ENCODE assay signal across 1 cellular context in the genomic region with DNA sequence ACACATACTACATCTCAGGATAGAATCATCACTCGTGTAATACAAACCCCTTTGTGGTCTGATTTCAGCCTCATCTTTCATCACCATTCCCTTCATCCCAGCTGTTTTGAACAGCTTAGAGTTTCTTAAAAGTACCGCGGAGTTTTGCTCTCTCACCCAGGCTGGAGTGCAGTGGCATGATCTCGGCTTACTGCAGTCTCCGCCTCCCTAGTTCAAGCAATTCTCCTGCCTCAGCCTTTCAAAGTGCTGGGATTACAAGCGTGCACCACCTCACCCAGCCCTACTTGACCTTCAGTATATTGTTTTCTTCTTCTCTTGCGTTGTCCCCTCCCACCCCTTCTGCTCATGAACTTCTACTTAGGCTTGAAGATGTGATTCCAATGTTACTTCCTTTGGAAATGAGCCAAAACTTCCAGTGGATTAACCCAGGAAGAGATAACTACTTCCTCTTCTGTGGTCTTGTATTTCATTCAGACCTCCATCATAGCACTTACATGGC.
TF ChIP-seq lines count a peak whose summit lies in the region.

No MANE protein-coding gene starts in this region.

TF ChIP-seq in HEK293, 187 proteins besides CTCF, POLR2A, EP300 and RAD21 (continued from another document and continues in another):
- TF ChIP-seq, protein P1, sequence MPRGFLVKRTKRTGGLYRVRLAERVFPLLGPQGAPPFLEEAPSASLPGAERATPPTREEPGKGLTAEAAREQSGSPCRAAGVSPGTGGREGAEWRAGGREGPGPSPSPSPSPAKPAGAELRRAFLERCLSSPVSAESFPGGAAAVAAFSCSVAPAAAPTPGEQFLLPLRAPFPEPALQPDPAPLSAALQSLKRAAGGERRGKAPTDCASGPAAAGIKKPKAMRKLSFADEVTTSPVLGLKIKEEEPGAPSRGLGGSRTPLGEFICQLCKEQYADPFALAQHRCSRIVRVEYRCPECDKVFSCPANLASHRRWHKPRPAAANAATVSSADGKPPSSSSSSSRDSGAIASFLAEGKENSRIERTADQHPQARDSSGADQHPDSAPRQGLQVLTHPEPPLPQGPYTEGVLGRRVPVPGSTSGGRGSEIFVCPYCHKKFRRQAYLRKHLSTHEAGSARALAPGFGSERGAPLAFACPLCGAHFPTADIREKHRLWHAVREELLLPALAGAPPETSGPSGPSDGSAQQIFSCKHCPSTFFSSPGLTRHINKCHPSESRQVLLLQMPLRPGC (tag by site-specific recombination; IDR thresholded peaks at IDR 0.05): no peak
- TF ChIP-seq ZNF571 (tag by site-specific recombination; IDR thresholded peaks at IDR 0.05) (no peak), ZNF555 (tag by site-specific recombination; conservative IDR thresholded peaks at IDR 0.05) (no peak), ZNF629 (tag by site-specific recombination; IDR thresholded peaks at IDR 0.05) (no peak), ZNF707 (tag by site-specific recombination; IDR thresholded peaks at IDR 0.05) (no peak), ZBTB17 (tag by site-specific recombination; IDR thresholded peaks at IDR 0.05) (peak; percentile 53), ZBTB8A (tag by site-specific recombination; IDR thresholded peaks at IDR 0.05) (no peak), GFI1B (tag by site-specific recombination; IDR thresholded peaks at IDR 0.05) (no peak), ZXDB (tag by site-specific recombination; IDR thresholded peaks at IDR 0.05) (peak; percentile 10; the same call in 1 of the 2 replicates), ZNF791 (tag by site-specific recombination; IDR thresholded peaks at IDR 0.05) (no peak), GLI4 (tag by site-specific recombination; IDR thresholded peaks at IDR 0.05) (no peak), ZNF354C (tag by site-specific recombination; IDR thresholded peaks at IDR 0.05; ENCODE audit: borderline replicate concordance, low read depth) (no peak), SP7 (tag by site-specific recombination; IDR thresholded peaks at IDR 0.05) (peak; percentile 78), FEZF1 (tag by site-specific recombination; IDR thresholded peaks at IDR 0.05) (no peak), ZNF391 (tag by site-specific recombination; IDR thresholded peaks at IDR 0.05; ENCODE audit: borderline replicate concordance, low read depth) (no peak), SP3 (tag by site-specific recombination; IDR thresholded peaks at IDR 0.05) (no peak), ZNF335 (tag by site-specific recombination; conservative IDR thresholded peaks at IDR 0.05) (no peak), ZNF830 (tag by site-specific recombination; IDR thresholded peaks at IDR 0.05; ENCODE audit: low read depth) (no peak)
- TF ChIP-seq, protein P2, sequence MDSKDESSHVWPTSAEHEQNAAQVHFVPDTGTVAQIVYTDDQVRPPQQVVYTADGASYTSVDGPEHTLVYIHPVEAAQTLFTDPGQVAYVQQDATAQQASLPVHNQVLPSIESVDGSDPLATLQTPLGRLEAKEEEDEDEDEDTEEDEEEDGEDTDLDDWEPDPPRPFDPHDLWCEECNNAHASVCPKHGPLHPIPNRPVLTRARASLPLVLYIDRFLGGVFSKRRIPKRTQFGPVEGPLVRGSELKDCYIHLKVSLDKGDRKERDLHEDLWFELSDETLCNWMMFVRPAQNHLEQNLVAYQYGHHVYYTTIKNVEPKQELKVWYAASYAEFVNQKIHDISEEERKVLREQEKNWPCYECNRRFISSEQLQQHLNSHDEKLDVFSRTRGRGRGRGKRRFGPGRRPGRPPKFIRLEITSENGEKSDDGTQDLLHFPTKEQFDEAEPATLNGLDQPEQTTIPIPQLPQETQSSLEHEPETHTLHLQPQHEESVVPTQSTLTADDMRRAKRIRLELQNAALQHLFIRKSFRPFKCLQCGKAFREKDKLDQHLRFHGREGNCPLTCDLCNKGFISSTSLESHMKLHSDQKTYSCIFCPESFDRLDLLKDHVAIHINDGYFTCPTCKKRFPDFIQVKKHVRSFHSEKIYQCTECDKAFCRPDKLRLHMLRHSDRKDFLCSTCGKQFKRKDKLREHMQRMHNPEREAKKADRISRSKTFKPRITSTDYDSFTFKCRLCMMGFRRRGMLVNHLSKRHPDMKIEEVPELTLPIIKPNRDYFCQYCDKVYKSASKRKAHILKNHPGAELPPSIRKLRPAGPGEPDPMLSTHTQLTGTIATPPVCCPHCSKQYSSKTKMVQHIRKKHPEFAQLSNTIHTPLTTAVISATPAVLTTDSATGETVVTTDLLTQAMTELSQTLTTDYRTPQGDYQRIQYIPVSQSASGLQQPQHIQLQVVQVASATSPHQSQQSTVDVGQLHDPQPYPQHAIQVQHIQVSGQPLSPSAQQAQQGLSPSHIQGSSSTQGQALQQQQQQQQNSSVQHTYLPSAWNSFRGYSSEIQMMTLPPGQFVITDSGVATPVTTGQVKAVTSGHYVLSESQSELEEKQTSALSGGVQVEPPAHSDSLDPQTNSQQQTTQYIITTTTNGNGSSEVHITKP (tag by site-specific recombination; IDR thresholded peaks at IDR 0.05): peak; percentile 43
- TF ChIP-seq, protein P3, sequence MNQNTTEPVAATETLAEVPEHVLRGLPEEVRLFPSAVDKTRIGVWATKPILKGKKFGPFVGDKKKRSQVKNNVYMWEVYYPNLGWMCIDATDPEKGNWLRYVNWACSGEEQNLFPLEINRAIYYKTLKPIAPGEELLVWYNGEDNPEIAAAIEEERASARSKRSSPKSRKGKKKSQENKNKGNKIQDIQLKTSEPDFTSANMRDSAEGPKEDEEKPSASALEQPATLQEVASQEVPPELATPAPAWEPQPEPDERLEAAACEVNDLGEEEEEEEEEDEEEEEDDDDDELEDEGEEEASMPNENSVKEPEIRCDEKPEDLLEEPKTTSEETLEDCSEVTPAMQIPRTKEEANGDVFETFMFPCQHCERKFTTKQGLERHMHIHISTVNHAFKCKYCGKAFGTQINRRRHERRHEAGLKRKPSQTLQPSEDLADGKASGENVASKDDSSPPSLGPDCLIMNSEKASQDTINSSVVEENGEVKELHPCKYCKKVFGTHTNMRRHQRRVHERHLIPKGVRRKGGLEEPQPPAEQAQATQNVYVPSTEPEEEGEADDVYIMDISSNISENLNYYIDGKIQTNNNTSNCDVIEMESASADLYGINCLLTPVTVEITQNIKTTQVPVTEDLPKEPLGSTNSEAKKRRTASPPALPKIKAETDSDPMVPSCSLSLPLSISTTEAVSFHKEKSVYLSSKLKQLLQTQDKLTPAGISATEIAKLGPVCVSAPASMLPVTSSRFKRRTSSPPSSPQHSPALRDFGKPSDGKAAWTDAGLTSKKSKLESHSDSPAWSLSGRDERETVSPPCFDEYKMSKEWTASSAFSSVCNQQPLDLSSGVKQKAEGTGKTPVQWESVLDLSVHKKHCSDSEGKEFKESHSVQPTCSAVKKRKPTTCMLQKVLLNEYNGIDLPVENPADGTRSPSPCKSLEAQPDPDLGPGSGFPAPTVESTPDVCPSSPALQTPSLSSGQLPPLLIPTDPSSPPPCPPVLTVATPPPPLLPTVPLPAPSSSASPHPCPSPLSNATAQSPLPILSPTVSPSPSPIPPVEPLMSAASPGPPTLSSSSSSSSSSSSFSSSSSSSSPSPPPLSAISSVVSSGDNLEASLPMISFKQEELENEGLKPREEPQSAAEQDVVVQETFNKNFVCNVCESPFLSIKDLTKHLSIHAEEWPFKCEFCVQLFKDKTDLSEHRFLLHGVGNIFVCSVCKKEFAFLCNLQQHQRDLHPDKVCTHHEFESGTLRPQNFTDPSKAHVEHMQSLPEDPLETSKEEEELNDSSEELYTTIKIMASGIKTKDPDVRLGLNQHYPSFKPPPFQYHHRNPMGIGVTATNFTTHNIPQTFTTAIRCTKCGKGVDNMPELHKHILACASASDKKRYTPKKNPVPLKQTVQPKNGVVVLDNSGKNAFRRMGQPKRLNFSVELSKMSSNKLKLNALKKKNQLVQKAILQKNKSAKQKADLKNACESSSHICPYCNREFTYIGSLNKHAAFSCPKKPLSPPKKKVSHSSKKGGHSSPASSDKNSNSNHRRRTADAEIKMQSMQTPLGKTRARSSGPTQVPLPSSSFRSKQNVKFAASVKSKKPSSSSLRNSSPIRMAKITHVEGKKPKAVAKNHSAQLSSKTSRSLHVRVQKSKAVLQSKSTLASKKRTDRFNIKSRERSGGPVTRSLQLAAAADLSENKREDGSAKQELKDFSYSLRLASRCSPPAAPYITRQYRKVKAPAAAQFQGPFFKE (tag by site-specific recombination; IDR thresholded peaks at IDR 0.05; ENCODE audit: borderline replicate concordance): no peak
- TF ChIP-seq, protein P4, sequence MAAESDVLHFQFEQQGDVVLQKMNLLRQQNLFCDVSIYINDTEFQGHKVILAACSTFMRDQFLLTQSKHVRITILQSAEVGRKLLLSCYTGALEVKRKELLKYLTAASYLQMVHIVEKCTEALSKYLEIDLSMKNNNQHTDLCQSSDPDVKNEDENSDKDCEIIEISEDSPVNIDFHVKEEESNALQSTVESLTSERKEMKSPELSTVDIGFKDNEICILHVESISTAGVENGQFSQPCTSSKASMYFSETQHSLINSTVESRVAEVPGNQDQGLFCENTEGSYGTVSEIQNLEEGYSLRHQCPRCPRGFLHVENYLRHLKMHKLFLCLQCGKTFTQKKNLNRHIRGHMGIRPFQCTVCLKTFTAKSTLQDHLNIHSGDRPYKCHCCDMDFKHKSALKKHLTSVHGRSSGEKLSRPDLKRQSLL (tag by site-specific recombination; IDR thresholded peaks at IDR 0.05): no peak
- TF ChIP-seq, protein P5, sequence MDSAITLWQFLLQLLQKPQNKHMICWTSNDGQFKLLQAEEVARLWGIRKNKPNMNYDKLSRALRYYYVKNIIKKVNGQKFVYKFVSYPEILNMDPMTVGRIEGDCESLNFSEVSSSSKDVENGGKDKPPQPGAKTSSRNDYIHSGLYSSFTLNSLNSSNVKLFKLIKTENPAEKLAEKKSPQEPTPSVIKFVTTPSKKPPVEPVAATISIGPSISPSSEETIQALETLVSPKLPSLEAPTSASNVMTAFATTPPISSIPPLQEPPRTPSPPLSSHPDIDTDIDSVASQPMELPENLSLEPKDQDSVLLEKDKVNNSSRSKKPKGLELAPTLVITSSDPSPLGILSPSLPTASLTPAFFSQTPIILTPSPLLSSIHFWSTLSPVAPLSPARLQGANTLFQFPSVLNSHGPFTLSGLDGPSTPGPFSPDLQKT (IDR thresholded peaks at IDR 0.05; ENCODE audit: borderline replicate concordance, low read depth, low read length): no peak
- TF ChIP-seq, protein P6, sequence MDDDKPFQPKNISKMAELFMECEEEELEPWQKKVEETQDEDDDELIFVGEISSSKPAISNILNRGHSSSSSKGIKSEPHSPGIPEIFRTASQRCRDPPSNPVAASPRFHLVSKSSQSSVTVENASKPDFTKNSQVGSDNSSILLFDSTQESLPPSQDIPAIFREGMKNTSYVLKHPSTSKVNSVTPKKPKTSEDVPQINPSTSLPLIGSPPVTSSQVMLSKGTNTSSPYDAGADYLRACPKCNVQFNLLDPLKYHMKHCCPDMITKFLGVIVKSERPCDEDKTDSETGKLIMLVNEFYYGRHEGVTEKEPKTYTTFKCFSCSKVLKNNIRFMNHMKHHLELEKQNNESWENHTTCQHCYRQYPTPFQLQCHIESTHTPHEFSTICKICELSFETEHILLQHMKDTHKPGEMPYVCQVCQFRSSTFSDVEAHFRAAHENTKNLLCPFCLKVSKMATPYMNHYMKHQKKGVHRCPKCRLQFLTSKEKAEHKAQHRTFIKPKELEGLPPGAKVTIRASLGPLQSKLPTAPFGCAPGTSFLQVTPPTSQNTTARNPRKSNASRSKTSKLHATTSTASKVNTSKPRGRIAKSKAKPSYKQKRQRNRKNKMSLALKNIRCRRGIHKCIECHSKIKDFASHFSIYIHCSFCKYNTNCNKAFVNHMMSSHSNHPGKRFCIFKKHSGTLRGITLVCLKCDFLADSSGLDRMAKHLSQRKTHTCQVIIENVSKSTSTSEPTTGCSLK (tag by site-specific recombination; IDR thresholded peaks at IDR 0.05): no peak
- TF ChIP-seq, protein P7, sequence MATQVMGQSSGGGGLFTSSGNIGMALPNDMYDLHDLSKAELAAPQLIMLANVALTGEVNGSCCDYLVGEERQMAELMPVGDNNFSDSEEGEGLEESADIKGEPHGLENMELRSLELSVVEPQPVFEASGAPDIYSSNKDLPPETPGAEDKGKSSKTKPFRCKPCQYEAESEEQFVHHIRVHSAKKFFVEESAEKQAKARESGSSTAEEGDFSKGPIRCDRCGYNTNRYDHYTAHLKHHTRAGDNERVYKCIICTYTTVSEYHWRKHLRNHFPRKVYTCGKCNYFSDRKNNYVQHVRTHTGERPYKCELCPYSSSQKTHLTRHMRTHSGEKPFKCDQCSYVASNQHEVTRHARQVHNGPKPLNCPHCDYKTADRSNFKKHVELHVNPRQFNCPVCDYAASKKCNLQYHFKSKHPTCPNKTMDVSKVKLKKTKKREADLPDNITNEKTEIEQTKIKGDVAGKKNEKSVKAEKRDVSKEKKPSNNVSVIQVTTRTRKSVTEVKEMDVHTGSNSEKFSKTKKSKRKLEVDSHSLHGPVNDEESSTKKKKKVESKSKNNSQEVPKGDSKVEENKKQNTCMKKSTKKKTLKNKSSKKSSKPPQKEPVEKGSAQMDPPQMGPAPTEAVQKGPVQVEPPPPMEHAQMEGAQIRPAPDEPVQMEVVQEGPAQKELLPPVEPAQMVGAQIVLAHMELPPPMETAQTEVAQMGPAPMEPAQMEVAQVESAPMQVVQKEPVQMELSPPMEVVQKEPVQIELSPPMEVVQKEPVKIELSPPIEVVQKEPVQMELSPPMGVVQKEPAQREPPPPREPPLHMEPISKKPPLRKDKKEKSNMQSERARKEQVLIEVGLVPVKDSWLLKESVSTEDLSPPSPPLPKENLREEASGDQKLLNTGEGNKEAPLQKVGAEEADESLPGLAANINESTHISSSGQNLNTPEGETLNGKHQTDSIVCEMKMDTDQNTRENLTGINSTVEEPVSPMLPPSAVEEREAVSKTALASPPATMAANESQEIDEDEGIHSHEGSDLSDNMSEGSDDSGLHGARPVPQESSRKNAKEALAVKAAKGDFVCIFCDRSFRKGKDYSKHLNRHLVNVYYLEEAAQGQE (tag by site-specific recombination; IDR thresholded peaks at IDR 0.05): no peak
- TF ChIP-seq, protein P8, sequence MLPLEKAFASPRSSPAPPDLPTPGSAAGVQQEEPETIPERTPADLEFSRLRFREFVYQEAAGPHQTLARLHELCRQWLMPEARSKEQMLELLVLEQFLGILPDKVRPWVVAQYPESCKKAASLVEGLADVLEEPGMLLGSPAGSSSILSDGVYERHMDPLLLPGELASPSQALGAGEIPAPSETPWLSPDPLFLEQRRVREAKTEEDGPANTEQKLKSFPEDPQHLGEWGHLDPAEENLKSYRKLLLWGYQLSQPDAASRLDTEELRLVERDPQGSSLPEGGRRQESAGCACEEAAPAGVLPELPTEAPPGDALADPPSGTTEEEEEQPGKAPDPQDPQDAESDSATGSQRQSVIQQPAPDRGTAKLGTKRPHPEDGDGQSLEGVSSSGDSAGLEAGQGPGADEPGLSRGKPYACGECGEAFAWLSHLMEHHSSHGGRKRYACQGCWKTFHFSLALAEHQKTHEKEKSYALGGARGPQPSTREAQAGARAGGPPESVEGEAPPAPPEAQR (tag by site-specific recombination; IDR thresholded peaks at IDR 0.05): no peak
- TF ChIP-seq, protein P9, sequence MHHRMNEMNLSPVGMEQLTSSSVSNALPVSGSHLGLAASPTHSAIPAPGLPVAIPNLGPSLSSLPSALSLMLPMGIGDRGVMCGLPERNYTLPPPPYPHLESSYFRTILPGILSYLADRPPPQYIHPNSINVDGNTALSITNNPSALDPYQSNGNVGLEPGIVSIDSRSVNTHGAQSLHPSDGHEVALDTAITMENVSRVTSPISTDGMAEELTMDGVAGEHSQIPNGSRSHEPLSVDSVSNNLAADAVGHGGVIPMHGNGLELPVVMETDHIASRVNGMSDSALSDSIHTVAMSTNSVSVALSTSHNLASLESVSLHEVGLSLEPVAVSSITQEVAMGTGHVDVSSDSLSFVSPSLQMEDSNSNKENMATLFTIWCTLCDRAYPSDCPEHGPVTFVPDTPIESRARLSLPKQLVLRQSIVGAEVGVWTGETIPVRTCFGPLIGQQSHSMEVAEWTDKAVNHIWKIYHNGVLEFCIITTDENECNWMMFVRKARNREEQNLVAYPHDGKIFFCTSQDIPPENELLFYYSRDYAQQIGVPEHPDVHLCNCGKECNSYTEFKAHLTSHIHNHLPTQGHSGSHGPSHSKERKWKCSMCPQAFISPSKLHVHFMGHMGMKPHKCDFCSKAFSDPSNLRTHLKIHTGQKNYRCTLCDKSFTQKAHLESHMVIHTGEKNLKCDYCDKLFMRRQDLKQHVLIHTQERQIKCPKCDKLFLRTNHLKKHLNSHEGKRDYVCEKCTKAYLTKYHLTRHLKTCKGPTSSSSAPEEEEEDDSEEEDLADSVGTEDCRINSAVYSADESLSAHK (tag by site-specific recombination; IDR thresholded peaks at IDR 0.05): no peak
